ENCODE assay signal across 9 cellular contexts in the genomic region with DNA sequence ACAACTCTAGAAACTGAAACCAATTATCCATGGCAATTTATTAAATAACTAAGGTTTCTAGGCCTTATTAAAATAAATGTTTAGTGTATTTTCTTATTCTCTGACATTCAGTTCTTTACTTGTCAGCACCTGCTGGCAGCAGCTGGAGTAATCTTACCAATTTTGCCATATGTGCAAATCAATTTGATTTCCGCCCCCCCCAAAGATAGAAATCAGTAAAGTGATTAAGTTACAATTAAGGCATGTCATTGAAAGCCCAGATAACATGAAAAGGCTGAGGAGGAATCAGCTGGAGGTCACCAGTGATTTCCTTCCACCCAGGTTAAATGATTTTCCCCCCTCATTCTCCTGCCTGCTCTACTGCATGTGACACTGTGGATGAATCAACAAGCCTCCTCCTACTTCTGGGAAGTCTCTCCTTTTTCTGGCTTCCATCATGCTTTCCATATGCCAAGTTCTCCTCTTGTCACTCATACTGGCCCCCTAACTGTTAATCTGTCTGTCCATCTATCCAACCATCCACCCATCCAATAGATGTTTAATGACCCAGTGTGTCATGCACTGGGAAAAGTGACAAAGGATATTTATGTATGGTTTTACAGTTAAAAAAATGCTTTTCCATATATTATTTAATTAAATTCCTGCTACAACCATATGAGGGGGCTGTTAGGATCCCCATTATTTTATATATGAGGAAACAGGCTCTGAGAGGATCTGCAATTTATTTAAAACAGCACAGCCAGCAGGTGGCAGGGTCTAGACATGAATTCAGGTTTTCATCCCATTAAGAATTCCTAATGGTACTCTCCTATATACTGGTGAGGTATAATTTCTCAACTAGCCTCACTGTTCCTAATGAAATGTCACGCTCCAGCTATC.
A peak's percentile ranks its signal among the peaks of the same experiment; 100 is the strongest.
DNase-seq lines count a peak whose midpoint lies in the region; ATAC-seq and TF ChIP-seq lines count a peak whose summit lies in the region.
"Had no signal": no experiment of that assay in that cellular context is flagged by ENCODE, and none has a peak within 500 bp of the region (broad histone marks: within the 10 kb centered on the region; RNA-seq: fewer than 3 reads in every experiment).

No MANE protein-coding gene starts in this region.

- TF ChIP-seq CTCF in dorsolateral prefrontal cortex (IDR thresholded peaks at IDR 0.05 in 54 of 56, conservative IDR thresholded peaks at IDR 0.05 in 2 of 56; ENCODE audit: low read depth in 1 of 56, partially characterized antibody in 56 of 56): peak in 55 of 56 donors; percentile 41 to 83 (median 66)

- ATAC-seq in GM18861 (IDR thresholded peaks at IDR 0.05; ENCODE audit: unreplicated experiment) (no peak), HG03432 (IDR thresholded peaks at IDR 0.05; ENCODE audit: unreplicated experiment) (no peak)

- no peak overlapping the region for H3K4me3 ChIP-seq in dorsolateral prefrontal cortex
- H3K4me3 ChIP-seq: skin epidermis had no signal

- H3K27me3 ChIP-seq in dorsolateral prefrontal cortex: no peaks in the 10 kb centered on the region

- H3K27ac ChIP-seq in dorsolateral prefrontal cortex: no peak overlapping the region

- DNase-seq in DMS 273 (lab: John Stamatoyannopoulos, UW; ENCODE audit: unreplicated experiment): peak; percentile 86
- DNase-seq in HuH-7 (ENCODE audit: low spot score): peak; percentile 40
- DNase-seq in RPMI7951 (ENCODE audit: low read depth): peak; percentile 60
- peak in 6 of 10 donors; percentile 32 to 71 (median 49) for DNase-seq in dorsolateral prefrontal cortex
- peak; percentile 42 for DNase-seq in midbrain (lab: John Stamatoyannopoulos, UW)
- DNase-seq in foreskin melanocyte: no peak

- intact Hi-C loops in dorsolateral prefrontal cortex (cut with DNase I): loop anchor here (2.0 to 10.0 kb wide), 6 partner anchors 105 to 397 kb away; a partner anchor contains a TSS
